Comparison of ENCODE assay signal across 17 cellular contexts in genomic region chr1:39153684-39154083, GRCh38. TPM values are rescaled to one million over a fixed set of nuclear protein-coding genes. Genes with fewer than 3 reads are reported as not detected.
DNase-seq lines count a peak whose midpoint lies in the region; ATAC-seq, FAIRE-seq and TF ChIP-seq lines count a peak whose summit lies in the region.
"Had no signal": no experiment of that assay in that cellular context is flagged by ENCODE, and none has a peak within 500 bp of the region (broad histone marks: within the 10 kb centered on the region; RNA-seq: fewer than 3 reads in every experiment).

No MANE protein-coding gene starts in this region.

- H3K4me1 ChIP-seq in left lung (peaks cover 58 to 80% of the 10 kb centered on the region in 2 donors), stomach smooth muscle (ENCODE audit: control insufficient read depth, insufficient read depth, low read length) (peaks cover 52% of the 10 kb centered on the region), suprapubic skin (peaks cover 56% of the 10 kb centered on the region)

- H3K9me3 Mint-ChIP-seq in MCF 10A (ENCODE audit: unreplicated experiment), result no peaks in the 10 kb centered on the region
- H3K9me3 Mint-ChIP-seq: activated naive CD4-positive, alpha-beta T cell treated with anti-CD3 and anti-CD28 coated beads for 36 hours; effector memory CD8-positive, alpha-beta T cell; T-helper 1 cell treated with Interleukin-12 subunit alpha and Interleukin-12 subunit beta and Interleukin-4 antibody, amounts not matched to agents 30 μg/mL and 1 μg/mL, for 36 hours had no signal

- H3K36me3 ChIP-seq in left lung (no peaks in the 10 kb centered on the region), stomach smooth muscle (ENCODE audit: control insufficient read depth in 2 of 2, insufficient read depth in 2 of 2, low read length in 2 of 2) (no peaks in the 10 kb centered on the region), suprapubic skin (no peaks in the 10 kb centered on the region)
- H3K36me3 ChIP-seq: tibial nerve had no signal

- no peak overlapping the region for H3K4me3 Mint-ChIP-seq in MCF 10A (ENCODE audit: unreplicated experiment)
- H3K4me3 Mint-ChIP-seq: activated naive CD4-positive, alpha-beta T cell treated with anti-CD3 and anti-CD28 coated beads for 36 hours; effector memory CD8-positive, alpha-beta T cell; naive thymus-derived CD4-positive, alpha-beta T cell; T-helper 1 cell treated with Interleukin-12 subunit alpha and Interleukin-12 subunit beta and Interleukin-4 antibody, amounts not matched to agents 30 μg/mL and 1 μg/mL, for 36 hours had no signal

- no peak overlapping the region for H3K9ac ChIP-seq in stomach smooth muscle (ENCODE audit: low read length in 2 of 2)

- no peak for TF ChIP-seq EP300 in suprapubic skin (IDR thresholded peaks at IDR 0.05)

- peaks cover 12% of the 10 kb centered on the region for H3K36me3 Mint-ChIP-seq in MCF 10A (ENCODE audit: insufficient read depth, unreplicated experiment)
- H3K36me3 Mint-ChIP-seq: naive thymus-derived CD4-positive, alpha-beta T cell had no signal

- H3K9me3 ChIP-seq in left lung (no peaks in the 10 kb centered on the region), stomach smooth muscle (ENCODE audit: control insufficient read depth in 2 of 2, low read length in 2 of 2) (no peaks in the 10 kb centered on the region), suprapubic skin (no peaks in the 10 kb centered on the region)
- H3K9me3 ChIP-seq: tibial nerve had no signal

- H3K4me3 ChIP-seq in left lung (no peak overlapping the region), stomach smooth muscle (ENCODE audit: low read length in 2 of 2) (no peak overlapping the region), suprapubic skin (no peak overlapping the region)
- H3K4me3 ChIP-seq: tibial nerve had no signal

- no peak for ATAC-seq in left lung
- ATAC-seq: effector memory CD8-positive, alpha-beta T cell; naive thymus-derived CD4-positive, alpha-beta T cell; PC-3 had no signal

- TF ChIP-seq POLR2A in suprapubic skin (IDR thresholded peaks at IDR 0.05), result no peak

- CTCF ChIA-PET in MCF 10A (lab: Yijun Ruan, JAX), result interaction anchor here (0.6 kb wide), 2 partner anchors 31 to 32 kb away, joined by 3 read pairs; no protein-coding TSS in a partner anchor

- H3K4me1 Mint-ChIP-seq in MCF 10A (ENCODE audit: insufficient read depth, unreplicated experiment), result peaks cover 53% of the 10 kb centered on the region

- intact Hi-C loops in MCF 10A (cut with micrococcal nuclease) (no loop called here), left lung (cut with DNase I) (no loop called here)

- H3K27me3 Mint-ChIP-seq in MCF 10A (ENCODE audit: insufficient read depth, unreplicated experiment), result no peaks in the 10 kb centered on the region

- peak; percentile 96 for DNase-seq in NCI-H2029 treated with DMSO at 0.1 percent for 48 hours (lab: John Stamatoyannopoulos, UW)
- DNase-seq in MCF 10A (ENCODE audit: unreplicated experiment), result no peak
- DNase-seq in left lung, result no peak
- DNase-seq in HTR-8/SVneo (ENCODE audit: insufficient read length, low spot score), result no peak
- DNase-seq in GM10266 (ENCODE audit: extremely low spot score), result no peak
- no peak for DNase-seq in suprapubic skin (ENCODE audit: low spot score in 2 of 2)
- DNase-seq: activated CD4-positive, CD25-positive, alpha-beta regulatory T cell treated with anti-CD3 and anti-CD28 coated beads, Interleukin-2, amount 50 U/mL, for 72 hours; activated naive CD4-positive, alpha-beta T cell treated with anti-CD3 and anti-CD28 coated beads for 36 hours; effector memory CD8-positive, alpha-beta T cell; kidney; naive thymus-derived CD4-positive, alpha-beta T cell; PC-3; stimulated activated CD4-positive, alpha-beta T cell treated with anti-CD3 and anti-CD28 coated beads, Interleukin-1b, Interleukin-23, amount 100 ng/mL, for 48 hours had no signal

- TF ChIP-seq CTCF in MCF 10A (IDR thresholded peaks at IDR 0.05; ENCODE audit: unreplicated experiment), result no peak
- no peak for TF ChIP-seq CTCF in left lung (IDR thresholded peaks at IDR 0.05)
- no peak for TF ChIP-seq CTCF in GM10266 (IDR thresholded peaks at IDR 0.05; ENCODE audit: control insufficient read depth, insufficient read depth, low read depth, missing control alignments)
- no peak for TF ChIP-seq CTCF in suprapubic skin (IDR thresholded peaks at IDR 0.05)

- H3K27me3 ChIP-seq in left lung (no peaks in the 10 kb centered on the region), stomach smooth muscle (ENCODE audit: control insufficient read depth in 1 of 2, insufficient read depth in 2 of 2, low read length in 2 of 2) (no peaks in the 10 kb centered on the region), suprapubic skin (no peaks in the 10 kb centered on the region)

- 88% methylated on average over 2 of the region's 2 CpGs for WGBS in suprapubic skin

- no peak for FAIRE-seq in HTR-8/SVneo (lab: Jason Lieb, UNC)
- FAIRE-seq: frontal cortex, kidney had no signal

- H3K27ac ChIP-seq in left lung, result peak overlapping the region; percentile 60 to 77
- H3K27ac ChIP-seq in stomach smooth muscle (ENCODE audit: low read length), result peak overlapping the region; percentile 78
- H3K27ac ChIP-seq in suprapubic skin, result no peak overlapping the region

- POLR2A ChIA-PET in MCF 10A (lab: Yijun Ruan, JAX), result interaction anchor here (0.6 to 1.4 kb wide), 4 partner anchors 25 to 114 kb away, joined by 3 to 5 read pairs (median 3); no protein-coding TSS in a partner anchor

- H3K27ac Mint-ChIP-seq in MCF 10A (ENCODE audit: low read depth, unreplicated experiment), result peak overlapping the region; percentile 74
- H3K27ac Mint-ChIP-seq: activated naive CD4-positive, alpha-beta T cell treated with anti-CD3 and anti-CD28 coated beads for 36 hours; effector memory CD8-positive, alpha-beta T cell; naive thymus-derived CD4-positive, alpha-beta T cell; T-helper 1 cell treated with Interleukin-12 subunit alpha and Interleukin-12 subunit beta and Interleukin-4 antibody, amounts not matched to agents 30 μg/mL and 1 μg/mL, for 36 hours had no signal

- BruUV-seq in MCF 10A (replicated peaks; lab: Mats Ljungman, UMichigan), result no TSS peak

RNA-seq across cellular contexts. Expression of gene MACF1, which starts 50.8 kb away (rescaled TPM):
- total RNA-seq in MCF 10A (2022) (188 and 197 TPM in 2 replicates), left lung (100 to 1,000 TPM; 358 to 385 TPM), suprapubic skin (100 to 1,000 TPM; 421 to 942 (median 545) TPM)
